ENCODE assay signal across 1 cellular context in the genomic region with DNA sequence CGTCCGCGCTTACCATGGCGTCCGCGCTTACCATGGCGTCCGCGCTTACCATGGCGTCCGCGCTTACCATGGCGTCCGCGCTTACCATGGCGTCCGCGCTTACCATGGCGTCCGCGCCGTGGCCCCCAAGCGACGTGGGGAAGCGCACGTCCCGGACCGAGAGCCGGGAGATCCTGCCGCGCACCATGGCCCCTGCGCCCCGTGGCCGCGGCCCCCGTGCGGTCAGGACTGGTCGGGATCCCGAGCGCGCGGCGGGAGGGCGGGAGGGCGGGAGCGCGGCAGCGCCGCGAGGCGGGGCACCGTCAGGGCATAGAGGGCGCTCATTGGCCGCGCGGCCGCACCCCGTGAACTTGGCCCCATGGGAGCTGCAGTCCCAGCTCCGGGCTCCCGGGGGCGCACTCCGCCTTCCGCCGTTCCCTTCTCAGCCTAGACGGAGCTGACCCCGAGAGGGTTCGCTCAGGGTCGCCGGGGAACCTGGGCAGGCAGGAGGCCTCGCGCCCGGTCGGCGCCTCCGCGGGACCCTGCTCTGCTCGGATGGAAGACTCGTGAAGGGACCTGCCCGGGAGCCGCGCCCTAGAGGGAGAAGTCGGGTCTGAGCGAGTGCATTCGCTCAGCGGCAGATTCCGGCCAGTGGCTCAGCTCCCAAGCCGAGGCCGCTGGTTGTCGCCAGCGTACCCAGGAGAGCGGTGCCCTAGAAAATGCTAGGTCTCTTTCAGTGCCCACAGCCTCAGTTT.
A peak's percentile ranks its signal among the peaks of the same experiment; 100 is the strongest.
TF ChIP-seq lines count a peak whose summit lies in the region.

A gene with protein sequence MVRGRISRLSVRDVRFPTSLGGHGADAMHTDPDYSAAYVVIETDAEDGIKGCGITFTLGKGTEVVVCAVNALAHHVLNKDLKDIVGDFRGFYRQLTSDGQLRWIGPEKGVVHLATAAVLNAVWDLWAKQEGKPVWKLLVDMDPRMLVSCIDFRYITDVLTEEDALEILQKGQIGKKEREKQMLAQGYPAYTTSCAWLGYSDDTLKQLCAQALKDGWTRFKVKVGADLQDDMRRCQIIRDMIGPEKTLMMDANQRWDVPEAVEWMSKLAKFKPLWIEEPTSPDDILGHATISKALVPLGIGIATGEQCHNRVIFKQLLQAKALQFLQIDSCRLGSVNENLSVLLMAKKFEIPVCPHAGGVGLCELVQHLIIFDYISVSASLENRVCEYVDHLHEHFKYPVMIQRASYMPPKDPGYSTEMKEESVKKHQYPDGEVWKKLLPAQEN (minus strand): TSS at position 230 of the 734 bp plus-strand sequence. CDS start 43 bp downstream, at position 187.

TF ChIP-seq in HEK293, 187 proteins besides CTCF, POLR2A, EP300 and RAD21 (continued from another document and continues in another):
- TF ChIP-seq, protein P1, sequence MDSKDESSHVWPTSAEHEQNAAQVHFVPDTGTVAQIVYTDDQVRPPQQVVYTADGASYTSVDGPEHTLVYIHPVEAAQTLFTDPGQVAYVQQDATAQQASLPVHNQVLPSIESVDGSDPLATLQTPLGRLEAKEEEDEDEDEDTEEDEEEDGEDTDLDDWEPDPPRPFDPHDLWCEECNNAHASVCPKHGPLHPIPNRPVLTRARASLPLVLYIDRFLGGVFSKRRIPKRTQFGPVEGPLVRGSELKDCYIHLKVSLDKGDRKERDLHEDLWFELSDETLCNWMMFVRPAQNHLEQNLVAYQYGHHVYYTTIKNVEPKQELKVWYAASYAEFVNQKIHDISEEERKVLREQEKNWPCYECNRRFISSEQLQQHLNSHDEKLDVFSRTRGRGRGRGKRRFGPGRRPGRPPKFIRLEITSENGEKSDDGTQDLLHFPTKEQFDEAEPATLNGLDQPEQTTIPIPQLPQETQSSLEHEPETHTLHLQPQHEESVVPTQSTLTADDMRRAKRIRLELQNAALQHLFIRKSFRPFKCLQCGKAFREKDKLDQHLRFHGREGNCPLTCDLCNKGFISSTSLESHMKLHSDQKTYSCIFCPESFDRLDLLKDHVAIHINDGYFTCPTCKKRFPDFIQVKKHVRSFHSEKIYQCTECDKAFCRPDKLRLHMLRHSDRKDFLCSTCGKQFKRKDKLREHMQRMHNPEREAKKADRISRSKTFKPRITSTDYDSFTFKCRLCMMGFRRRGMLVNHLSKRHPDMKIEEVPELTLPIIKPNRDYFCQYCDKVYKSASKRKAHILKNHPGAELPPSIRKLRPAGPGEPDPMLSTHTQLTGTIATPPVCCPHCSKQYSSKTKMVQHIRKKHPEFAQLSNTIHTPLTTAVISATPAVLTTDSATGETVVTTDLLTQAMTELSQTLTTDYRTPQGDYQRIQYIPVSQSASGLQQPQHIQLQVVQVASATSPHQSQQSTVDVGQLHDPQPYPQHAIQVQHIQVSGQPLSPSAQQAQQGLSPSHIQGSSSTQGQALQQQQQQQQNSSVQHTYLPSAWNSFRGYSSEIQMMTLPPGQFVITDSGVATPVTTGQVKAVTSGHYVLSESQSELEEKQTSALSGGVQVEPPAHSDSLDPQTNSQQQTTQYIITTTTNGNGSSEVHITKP (tag by site-specific recombination; IDR thresholded peaks at IDR 0.05), result no peak
- TF ChIP-seq, protein P2, sequence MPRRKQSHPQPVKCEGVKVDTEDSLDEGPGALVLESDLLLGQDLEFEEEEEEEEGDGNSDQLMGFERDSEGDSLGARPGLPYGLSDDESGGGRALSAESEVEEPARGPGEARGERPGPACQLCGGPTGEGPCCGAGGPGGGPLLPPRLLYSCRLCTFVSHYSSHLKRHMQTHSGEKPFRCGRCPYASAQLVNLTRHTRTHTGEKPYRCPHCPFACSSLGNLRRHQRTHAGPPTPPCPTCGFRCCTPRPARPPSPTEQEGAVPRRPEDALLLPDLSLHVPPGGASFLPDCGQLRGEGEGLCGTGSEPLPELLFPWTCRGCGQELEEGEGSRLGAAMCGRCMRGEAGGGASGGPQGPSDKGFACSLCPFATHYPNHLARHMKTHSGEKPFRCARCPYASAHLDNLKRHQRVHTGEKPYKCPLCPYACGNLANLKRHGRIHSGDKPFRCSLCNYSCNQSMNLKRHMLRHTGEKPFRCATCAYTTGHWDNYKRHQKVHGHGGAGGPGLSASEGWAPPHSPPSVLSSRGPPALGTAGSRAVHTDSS (tag by site-specific recombination; IDR thresholded peaks at IDR 0.05), result no peak
- TF ChIP-seq ZNF596 (tag by site-specific recombination; IDR thresholded peaks at IDR 0.05) (no peak), YY2 (tag by site-specific recombination; IDR thresholded peaks at IDR 0.05) (0 out of 2 replicates have a peak, but pooled peaks have one; percentile 59), KLF1 (tag by site-specific recombination; IDR thresholded peaks at IDR 0.05) (0 out of 2 replicates have a peak, but pooled peaks have one; percentile 15), KLF9 (tag by site-specific recombination; IDR thresholded peaks at IDR 0.05; ENCODE audit: low read depth) (no peak), ZNF335 (tag by site-specific recombination; conservative IDR thresholded peaks at IDR 0.05) (no peak), TRIM28 (IDR thresholded peaks at IDR 0.05; ENCODE audit: borderline replicate concordance, low read length) (no peak), ZNF2 (tag by site-specific recombination; IDR thresholded peaks at IDR 0.05) (no peak), ZNF423 (tag by site-specific recombination; IDR thresholded peaks at IDR 0.05) (no peak), GLIS2 (tag by site-specific recombination; IDR thresholded peaks at IDR 0.05) (peak; percentile 57; the same call in 1 of the 2 replicates), ZNF560 (tag by site-specific recombination; IDR thresholded peaks at IDR 0.05; ENCODE audit: borderline replicate concordance) (0 out of 2 replicates have a peak, but pooled peaks have one; percentile 67), ZXDB (tag by site-specific recombination; IDR thresholded peaks at IDR 0.05) (peak; percentile 92), ZNF654 (tag by site-specific recombination; IDR thresholded peaks at IDR 0.05; ENCODE audit: low read depth) (no peak), ZSCAN23 (tag by site-specific recombination; IDR thresholded peaks at IDR 0.05) (no peak), GLIS1 (tag by site-specific recombination; IDR thresholded peaks at IDR 0.05) (peak; percentile 27), OSR2 (tag by site-specific recombination; IDR thresholded peaks at IDR 0.05) (no peak), RBAK (tag by site-specific recombination; IDR thresholded peaks at IDR 0.05) (no peak), ZNF529 (tag by site-specific recombination; IDR thresholded peaks at IDR 0.05; ENCODE audit: insufficient replicate concordance) (no peak), ZNF610 (tag by site-specific recombination; IDR thresholded peaks at IDR 0.05; ENCODE audit: borderline replicate concordance) (0 out of 2 replicates have a peak, but pooled peaks have one; percentile 32), ZIC2 (tag by site-specific recombination; IDR thresholded peaks at IDR 0.05) (peak; percentile 29; the same call in 1 of the 2 replicates), ZNF132 (tag by site-specific recombination; IDR thresholded peaks at IDR 0.05; ENCODE audit: borderline replicate concordance) (no peak), ZNF184 (tag by site-specific recombination; IDR thresholded peaks at IDR 0.05) (no peak), YY1 (tag by site-specific recombination; IDR thresholded peaks at IDR 0.05) (peak; percentile 57; the same call in 1 of the 2 replicates), SP7 (tag by site-specific recombination; IDR thresholded peaks at IDR 0.05) (0 out of 2 replicates have a peak, but pooled peaks have one; percentile 12), ZNF670 (tag by site-specific recombination; IDR thresholded peaks at IDR 0.05; ENCODE audit: low read depth) (no peak), ZNF350 (tag by site-specific recombination; IDR thresholded peaks at IDR 0.05) (no peak), ZNF366 (tag by site-specific recombination; conservative IDR thresholded peaks at IDR 0.05) (no peak), ZNF121 (tag by site-specific recombination; IDR thresholded peaks at IDR 0.05) (no peak), ZNF394 (tag by site-specific recombination; IDR thresholded peaks at IDR 0.05; ENCODE audit: borderline replicate concordance) (no peak), ZFP3 (tag by site-specific recombination; IDR thresholded peaks at IDR 0.05; ENCODE audit: low read depth) (no peak), ZBTB20 (tag by site-specific recombination; IDR thresholded peaks at IDR 0.05) (peak; percentile 42; the same call in 1 of the 2 replicates), SP2 (tag by site-specific recombination; IDR thresholded peaks at IDR 0.05) (0 out of 2 replicates have a peak, but pooled peaks have one; percentile 27), ZNF202 (tag by site-specific recombination; IDR thresholded peaks at IDR 0.05; ENCODE audit: borderline replicate concordance) (peak; percentile 37; the same call in 1 of the 2 replicates), ZNF24 (tag by site-specific recombination; IDR thresholded peaks at IDR 0.05) (no peak)
- TF ChIP-seq, protein P3, sequence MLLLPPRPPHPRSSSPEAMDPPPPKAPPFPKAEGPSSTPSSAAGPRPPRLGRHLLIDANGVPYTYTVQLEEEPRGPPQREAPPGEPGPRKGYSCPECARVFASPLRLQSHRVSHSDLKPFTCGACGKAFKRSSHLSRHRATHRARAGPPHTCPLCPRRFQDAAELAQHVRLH (tag by site-specific recombination; IDR thresholded peaks at IDR 0.05), result peak; percentile 86
- TF ChIP-seq, protein P4, sequence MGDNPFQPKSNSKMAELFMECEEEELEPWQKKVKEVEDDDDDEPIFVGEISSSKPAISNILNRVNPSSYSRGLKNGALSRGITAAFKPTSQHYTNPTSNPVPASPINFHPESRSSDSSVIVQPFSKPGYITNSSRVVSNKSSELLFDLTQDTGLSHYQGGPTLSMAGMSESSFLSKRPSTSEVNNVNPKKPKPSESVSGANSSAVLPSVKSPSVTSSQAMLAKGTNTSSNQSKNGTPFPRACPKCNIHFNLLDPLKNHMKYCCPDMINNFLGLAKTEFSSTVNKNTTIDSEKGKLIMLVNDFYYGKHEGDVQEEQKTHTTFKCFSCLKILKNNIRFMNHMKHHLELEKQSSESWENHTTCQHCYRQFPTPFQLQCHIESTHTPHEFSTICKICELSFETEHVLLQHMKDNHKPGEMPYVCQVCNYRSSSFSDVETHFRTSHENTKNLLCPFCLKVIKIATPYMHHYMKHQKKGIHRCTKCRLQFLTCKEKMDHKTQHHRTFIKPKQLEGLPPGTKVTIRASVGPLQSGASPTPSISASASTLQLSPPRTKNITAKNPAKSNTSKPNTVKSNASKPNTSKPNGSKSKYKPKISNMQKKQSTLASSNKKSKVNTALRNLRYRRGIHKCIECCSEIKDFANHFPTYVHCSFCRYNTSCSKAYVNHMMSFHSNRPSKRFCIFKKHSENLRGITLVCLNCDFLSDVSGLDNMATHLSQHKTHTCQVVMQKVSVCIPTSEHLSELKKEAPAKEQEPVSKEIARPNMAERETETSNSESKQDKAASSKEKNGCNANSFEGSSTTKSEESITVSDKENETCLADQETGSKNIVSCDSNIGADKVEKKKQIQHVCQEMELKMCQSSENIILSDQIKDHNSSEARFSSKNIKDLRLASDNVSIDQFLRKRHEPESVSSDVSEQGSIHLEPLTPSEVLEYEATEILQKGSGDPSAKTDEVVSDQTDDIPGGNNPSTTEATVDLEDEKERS (tag by site-specific recombination; IDR thresholded peaks at IDR 0.05), result 0 out of 2 replicates have a peak, but pooled peaks have one; percentile 42
- TF ChIP-seq, protein P5, sequence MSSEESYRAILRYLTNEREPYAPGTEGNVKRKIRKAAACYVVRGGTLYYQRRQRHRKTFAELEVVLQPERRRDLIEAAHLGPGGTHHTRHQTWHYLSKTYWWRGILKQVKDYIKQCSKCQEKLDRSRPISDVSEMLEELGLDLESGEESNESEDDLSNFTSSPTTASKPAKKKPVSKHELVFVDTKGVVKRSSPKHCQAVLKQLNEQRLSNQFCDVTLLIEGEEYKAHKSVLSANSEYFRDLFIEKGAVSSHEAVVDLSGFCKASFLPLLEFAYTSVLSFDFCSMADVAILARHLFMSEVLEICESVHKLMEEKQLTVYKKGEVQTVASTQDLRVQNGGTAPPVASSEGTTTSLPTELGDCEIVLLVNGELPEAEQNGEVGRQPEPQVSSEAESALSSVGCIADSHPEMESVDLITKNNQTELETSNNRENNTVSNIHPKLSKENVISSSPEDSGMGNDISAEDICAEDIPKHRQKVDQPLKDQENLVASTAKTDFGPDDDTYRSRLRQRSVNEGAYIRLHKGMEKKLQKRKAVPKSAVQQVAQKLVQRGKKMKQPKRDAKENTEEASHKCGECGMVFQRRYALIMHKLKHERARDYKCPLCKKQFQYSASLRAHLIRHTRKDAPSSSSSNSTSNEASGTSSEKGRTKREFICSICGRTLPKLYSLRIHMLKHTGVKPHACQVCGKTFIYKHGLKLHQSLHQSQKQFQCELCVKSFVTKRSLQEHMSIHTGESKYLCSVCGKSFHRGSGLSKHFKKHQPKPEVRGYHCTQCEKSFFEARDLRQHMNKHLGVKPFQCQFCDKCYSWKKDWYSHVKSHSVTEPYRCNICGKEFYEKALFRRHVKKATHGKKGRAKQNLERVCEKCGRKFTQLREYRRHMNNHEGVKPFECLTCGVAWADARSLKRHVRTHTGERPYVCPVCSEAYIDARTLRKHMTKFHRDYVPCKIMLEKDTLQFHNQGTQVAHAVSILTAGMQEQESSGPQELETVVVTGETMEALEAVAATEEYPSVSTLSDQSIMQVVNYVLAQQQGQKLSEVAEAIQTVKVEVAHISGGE (tag by site-specific recombination; conservative IDR thresholded peaks at IDR 0.05; ENCODE audit: low read depth), result no peak
- TF ChIP-seq, protein P6, sequence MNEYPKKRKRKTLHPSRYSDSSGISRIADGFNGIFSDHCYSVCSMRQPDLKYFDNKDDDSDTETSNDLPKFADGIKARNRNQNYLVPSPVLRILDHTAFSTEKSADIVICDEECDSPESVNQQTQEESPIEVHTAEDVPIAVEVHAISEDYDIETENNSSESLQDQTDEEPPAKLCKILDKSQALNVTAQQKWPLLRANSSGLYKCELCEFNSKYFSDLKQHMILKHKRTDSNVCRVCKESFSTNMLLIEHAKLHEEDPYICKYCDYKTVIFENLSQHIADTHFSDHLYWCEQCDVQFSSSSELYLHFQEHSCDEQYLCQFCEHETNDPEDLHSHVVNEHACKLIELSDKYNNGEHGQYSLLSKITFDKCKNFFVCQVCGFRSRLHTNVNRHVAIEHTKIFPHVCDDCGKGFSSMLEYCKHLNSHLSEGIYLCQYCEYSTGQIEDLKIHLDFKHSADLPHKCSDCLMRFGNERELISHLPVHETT (tag by site-specific recombination; IDR thresholded peaks at IDR 0.05), result no peak
- TF ChIP-seq, protein P7, sequence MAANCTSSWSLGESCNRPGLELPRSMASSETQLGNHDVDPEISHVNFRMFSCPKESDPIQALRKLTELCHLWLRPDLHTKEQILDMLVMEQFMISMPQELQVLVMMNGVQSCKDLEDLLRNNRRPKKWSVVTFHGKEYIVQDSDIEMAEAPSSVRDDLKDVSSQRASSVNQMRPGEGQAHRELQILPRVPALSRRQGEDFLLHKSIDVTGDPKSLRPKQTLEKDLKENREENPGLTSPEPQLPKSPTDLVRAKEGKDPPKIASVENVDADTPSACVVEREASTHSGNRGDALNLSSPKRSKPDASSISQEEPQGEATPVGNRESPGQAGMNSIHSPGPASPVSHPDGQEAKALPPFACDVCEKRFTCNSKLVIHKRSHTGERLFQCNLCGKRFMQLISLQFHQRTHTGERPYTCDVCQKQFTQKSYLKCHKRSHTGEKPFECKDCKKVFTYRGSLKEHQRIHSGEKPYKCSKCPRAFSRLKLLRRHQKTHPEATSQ (tag by site-specific recombination; IDR thresholded peaks at IDR 0.05), result no peak
- TF ChIP-seq, protein P8, sequence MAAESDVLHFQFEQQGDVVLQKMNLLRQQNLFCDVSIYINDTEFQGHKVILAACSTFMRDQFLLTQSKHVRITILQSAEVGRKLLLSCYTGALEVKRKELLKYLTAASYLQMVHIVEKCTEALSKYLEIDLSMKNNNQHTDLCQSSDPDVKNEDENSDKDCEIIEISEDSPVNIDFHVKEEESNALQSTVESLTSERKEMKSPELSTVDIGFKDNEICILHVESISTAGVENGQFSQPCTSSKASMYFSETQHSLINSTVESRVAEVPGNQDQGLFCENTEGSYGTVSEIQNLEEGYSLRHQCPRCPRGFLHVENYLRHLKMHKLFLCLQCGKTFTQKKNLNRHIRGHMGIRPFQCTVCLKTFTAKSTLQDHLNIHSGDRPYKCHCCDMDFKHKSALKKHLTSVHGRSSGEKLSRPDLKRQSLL (tag by site-specific recombination; IDR thresholded peaks at IDR 0.05), result no peak
